In genomic region chr14:47674546-47675238, GRCh38 we compare ENCODE assay signal across 9 cellular contexts. TPM values are rescaled to one million over a fixed set of nuclear protein-coding genes. Genes with fewer than 3 reads are reported as not detected.
DNase-seq lines count a peak whose midpoint lies in the region; ATAC-seq and TF ChIP-seq lines count a peak whose summit lies in the region.
"Had no signal": no experiment of that assay in that cellular context is flagged by ENCODE, and none has a peak within 500 bp of the region (broad histone marks: within the 10 kb centered on the region; RNA-seq: fewer than 3 reads in every experiment).

No MANE protein-coding gene starts in this region.

- CTCF ChIA-PET in Calu3 (lab: Charles Lee): no interaction called here

- no peaks in the 10 kb centered on the region for H3K79me2 ChIP-seq in hepatocyte

- H3K4me1 ChIP-seq in hepatocyte (ENCODE audit: insufficient read depth) (peaks cover 5% of the 10 kb centered on the region), ovary (ENCODE audit: insufficient read depth) (peaks cover 3% of the 10 kb centered on the region)

- DNase-seq in H7 (peak; percentile 79), NCI-H69 (lab: John Stamatoyannopoulos, UW) (peak; percentile 83), hepatocyte (ENCODE audit: low spot score) (peak; percentile 22), retina (peak; percentile 91), Calu3 (no peak), ovary (no peak)
- DNase-seq: foreskin fibroblast, Kasumi-1 had no signal

- under 1% methylated on average over 41 of the region's 71 CpGs for WGBS in hepatocyte (ENCODE audit: low lambda C conversion rate, missing lambda C conversion rate)
- 1% methylated on average over 53 to 71 of the region's 71 CpGs for WGBS in ovary, 3 donors

- H3K9me3 ChIP-seq in hepatocyte (ENCODE audit: low read depth) (no peaks in the 10 kb centered on the region), ovary (no peaks in the 10 kb centered on the region)

- peak overlapping the region; percentile 71 for H3K4me3 ChIP-seq in H7 (ENCODE audit: insufficient read depth, low read depth, low read length)
- peak overlapping the region; percentile 58 for H3K4me3 ChIP-seq in hepatocyte
- H3K4me3 ChIP-seq in ovary: no peak overlapping the region

- TF ChIP-seq CTCF in hepatocyte (IDR thresholded peaks at IDR 0.05; ENCODE audit: poor library complexity) (no peak), Calu3 (IDR thresholded peaks at IDR 0.05; ENCODE audit: unreplicated experiment) (no peak), ovary (IDR thresholded peaks at IDR 0.05) (no peak)

- H3K4me1 Mint-ChIP-seq in Calu3 (ENCODE audit: low read depth, unreplicated experiment): no peaks in the 10 kb centered on the region

- H3K36me3 Mint-ChIP-seq in Calu3 (ENCODE audit: insufficient read depth, unreplicated experiment): no peaks in the 10 kb centered on the region

- intact Hi-C loops in Calu3 (cut with micrococcal nuclease; ENCODE audit: unreplicated experiment) (no loop called here), ovary (cut with DNase I) (no loop called here)

- H3K27ac Mint-ChIP-seq in Calu3 (ENCODE audit: unreplicated experiment): no peak overlapping the region

- H3K4me2 ChIP-seq in hepatocyte: peak overlapping the region; percentile 97

- H3K9me2 ChIP-seq in hepatocyte (replicated peaks; ENCODE audit: insufficient read depth): no peaks in the 10 kb centered on the region

- ATAC-seq in GM18868 (IDR thresholded peaks at IDR 0.05; ENCODE audit: unreplicated experiment): no peak

- no peak overlapping the region for H3K27ac ChIP-seq in hepatocyte
- no peak overlapping the region for H3K27ac ChIP-seq in ovary

- H4K20me1 ChIP-seq in hepatocyte (ENCODE audit: insufficient read depth, poor library complexity, severe bottlenecking): no peaks in the 10 kb centered on the region

- peaks cover 2% of the 10 kb centered on the region for H3K9me3 Mint-ChIP-seq in Calu3 (ENCODE audit: low read depth, unreplicated experiment)

- peaks cover 60% of the 10 kb centered on the region for H3K27me3 ChIP-seq in H7 (ENCODE audit: control insufficient read depth, insufficient read depth, low read length)
- H3K27me3 ChIP-seq in hepatocyte: peaks cover 76% of the 10 kb centered on the region
- H3K27me3 ChIP-seq in ovary: no peaks in the 10 kb centered on the region

- no peak for TF ChIP-seq EP300 in ovary (IDR thresholded peaks at IDR 0.05)

- H3K36me3 ChIP-seq in H7 (replicated peaks; ENCODE audit: control insufficient read depth, insufficient read depth, low read length): no peaks in the 10 kb centered on the region
- H3K36me3 ChIP-seq in hepatocyte (replicated peaks; ENCODE audit: insufficient read depth, low read depth): no peaks in the 10 kb centered on the region
- no peaks in the 10 kb centered on the region for H3K36me3 ChIP-seq in ovary

- no peaks in the 10 kb centered on the region for H3K27me3 Mint-ChIP-seq in Calu3 (ENCODE audit: unreplicated experiment)

- no peak for TF ChIP-seq POLR2A in ovary (IDR thresholded peaks at IDR 0.05)

- H2AFZ ChIP-seq in hepatocyte: peak overlapping the region; percentile 88

- no peak overlapping the region for H3K4me3 Mint-ChIP-seq in Calu3 (ENCODE audit: low read depth, unreplicated experiment)

- no TSS peak for BruUV-seq in Calu3 (replicated peaks; lab: Mats Ljungman, UMichigan)

RNA-seq across cellular contexts. Expression of gene MDGA2, which starts 0.7 kb away (rescaled TPM):
- total RNA-seq in H7 (2014; rRNA removed; shearing (Covaris generic)): 3.0 and 3.7 TPM in 2 replicates
- total RNA-seq in hepatocyte (0.70 and 1.1 TPM in 2 replicates), Calu3 (2022) (not detected in 2 replicates), ovary (under 1 TPM in 2 of 7 donors, not detected in 5; 0.24 to 0.26 TPM)
- polyA plus RNA-seq in hepatocyte (0.51 and 0.69 TPM in 2 replicates), ovary (under 1 TPM; 0.04 to 0.12 TPM)

Comparison
In these comparisons a context has a peak if more than half of its experiments do, and no peak if none do; other contexts are left out.
1. DNase-seq: peak in H7 (single experiment), NCI-H69 (single experiment), hepatocyte (single experiment) and retina (single experiment); none in Calu3 (single experiment) and ovary (0 of 5).